In the genomic region with DNA sequence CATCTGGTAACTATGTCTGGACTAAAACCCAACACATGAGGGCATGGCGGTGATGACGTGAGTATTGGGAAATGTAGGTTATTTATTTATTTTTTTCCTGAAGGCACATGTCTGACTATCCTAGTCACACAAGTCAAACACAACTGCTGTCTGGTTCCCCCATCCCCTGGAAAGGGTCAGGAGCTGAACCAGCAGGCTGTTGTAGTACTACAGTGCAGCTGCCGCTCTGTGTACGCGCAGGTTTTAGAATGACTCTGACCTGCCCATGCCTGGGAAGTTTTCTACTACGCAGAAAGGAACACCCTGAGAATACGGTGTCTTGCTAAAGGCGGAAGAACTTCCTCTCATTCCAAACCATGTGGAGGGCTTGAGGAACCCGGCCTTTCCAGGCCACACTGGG, we compare ENCODE assay signal across 8 cellular contexts. TPM values are rescaled to one million over a fixed set of nuclear protein-coding genes. Genes with fewer than 3 reads are reported as not detected.
DNase-seq lines count a peak whose midpoint lies in the region; ATAC-seq lines count a peak whose summit lies in the region.

No MANE protein-coding gene starts in this region.

- DNase-seq in CD8-positive, alpha-beta memory T cell = peak in 4 of 5 donors; percentile 16 to 54 (median 24)
- no peak for DNase-seq in NT2/D1 (ENCODE audit: low read depth, low spot score)
- DNase-seq in activated effector memory CD4-positive, alpha-beta T cell treated with Interleukin-2 at 50 U/mL for 16 hours = peak; percentile 13
- peak; percentile 45 for DNase-seq in germinal center (ENCODE audit: low spot score)
- peak; percentile 43 for DNase-seq in pons (ENCODE audit: low spot score)
- DNase-seq in UCSD-AML1 (lab: John Stamatoyannopoulos, UW; ENCODE audit: unreplicated experiment) = no peak

- peak overlapping the region; percentile 92 to 99 (median 93) for H3K4me3 Mint-ChIP-seq in CD8-positive, alpha-beta memory T cell

- H3K4me1 Mint-ChIP-seq in CD8-positive, alpha-beta memory T cell = peaks cover 47 to 60% (median 53%) of the 10 kb centered on the region in 3 donors

- peaks cover 0 to 7% of the 10 kb centered on the region in 2 donors for H3K27me3 Mint-ChIP-seq in CD8-positive, alpha-beta memory T cell

- CTCF ChIA-PET in CD8-positive, alpha-beta memory T cell (lab: Charles Lee) = no interaction called here

- H3K4me3 ChIP-seq in CD8-positive, alpha-beta memory T cell (ENCODE audit: low read length) = peak overlapping the region; percentile 75
- H3K4me3 ChIP-seq in NT2/D1 (ENCODE audit: insufficient read length, low read depth) = peak overlapping the region; percentile 84

- POLR2A ChIA-PET in CD8-positive, alpha-beta memory T cell (lab: Charles Lee) = no interaction called here

- peak overlapping the region; percentile 86 for H3K9ac ChIP-seq in NT2/D1 (ENCODE audit: insufficient read length, low read depth)

- H3K9me3 ChIP-seq in CD8-positive, alpha-beta memory T cell (ENCODE audit: low read length) = no peaks in the 10 kb centered on the region
- H3K9me3 ChIP-seq in NT2/D1 (ENCODE audit: insufficient read depth, low read length) = no peaks in the 10 kb centered on the region

- H3K36me3 Mint-ChIP-seq in CD8-positive, alpha-beta memory T cell = peaks cover 0 to 7% (median 0%) of the 10 kb centered on the region in 3 donors

- no peaks in the 10 kb centered on the region for H3K36me3 ChIP-seq in CD8-positive, alpha-beta memory T cell (ENCODE audit: insufficient read depth, low read length)
- H3K36me3 ChIP-seq in NT2/D1 (ENCODE audit: insufficient read depth, insufficient read length, low read length) = peaks cover 7% of the 10 kb centered on the region

- H3K27me3 ChIP-seq in CD8-positive, alpha-beta memory T cell (ENCODE audit: insufficient read depth, low read length, poor library complexity, severe bottlenecking) = no peaks in the 10 kb centered on the region
- H3K27me3 ChIP-seq in NT2/D1 (ENCODE audit: insufficient read depth, insufficient read length) = peaks cover 14% of the 10 kb centered on the region

- ATAC-seq in GM19328 (IDR thresholded peaks at IDR 0.05; ENCODE audit: unreplicated experiment) (peak; percentile 29), HG03432 (IDR thresholded peaks at IDR 0.05; ENCODE audit: unreplicated experiment) (peak; percentile 33)

- H3K27ac Mint-ChIP-seq in CD8-positive, alpha-beta memory T cell = peak overlapping the region; percentile 93 to 96 (median 94)

- H3K4me1 ChIP-seq in CD8-positive, alpha-beta memory T cell (ENCODE audit: insufficient read depth, low read length) = peaks cover 20% of the 10 kb centered on the region
- peaks cover 6% of the 10 kb centered on the region for H3K4me1 ChIP-seq in NT2/D1 (ENCODE audit: insufficient read depth, insufficient read length)

- peak overlapping the region; percentile 78 for H3K27ac ChIP-seq in CD8-positive, alpha-beta memory T cell (ENCODE audit: low read depth, low read length)

- no peaks in the 10 kb centered on the region for H3K9me3 Mint-ChIP-seq in CD8-positive, alpha-beta memory T cell

RNA-seq across cellular contexts. Expression of gene SLC7A1, which starts 1.2 kb away (rescaled TPM):
- total RNA-seq in CD8-positive, alpha-beta memory T cell = 100 to 1,000 TPM; 152 to 161 TPM
- polyA plus RNA-seq in CD8-positive, alpha-beta memory T cell = 7.2 TPM

Comparison
In these comparisons a context has a peak if more than half of its experiments do, and no peak if none do; other contexts are left out.
1. DNase-seq: peak in CD8-positive, alpha-beta memory T cell (4 of 5), activated effector memory CD4-positive, alpha-beta T cell treated with Interleukin-2 at 50 U/mL for 16 hours (single experiment), germinal center (single experiment) and pons (single experiment); none in NT2/D1 (single experiment) and UCSD-AML1 (single experiment).